Comparison of ENCODE assay signal across 10 cellular contexts in the genomic region with DNA sequence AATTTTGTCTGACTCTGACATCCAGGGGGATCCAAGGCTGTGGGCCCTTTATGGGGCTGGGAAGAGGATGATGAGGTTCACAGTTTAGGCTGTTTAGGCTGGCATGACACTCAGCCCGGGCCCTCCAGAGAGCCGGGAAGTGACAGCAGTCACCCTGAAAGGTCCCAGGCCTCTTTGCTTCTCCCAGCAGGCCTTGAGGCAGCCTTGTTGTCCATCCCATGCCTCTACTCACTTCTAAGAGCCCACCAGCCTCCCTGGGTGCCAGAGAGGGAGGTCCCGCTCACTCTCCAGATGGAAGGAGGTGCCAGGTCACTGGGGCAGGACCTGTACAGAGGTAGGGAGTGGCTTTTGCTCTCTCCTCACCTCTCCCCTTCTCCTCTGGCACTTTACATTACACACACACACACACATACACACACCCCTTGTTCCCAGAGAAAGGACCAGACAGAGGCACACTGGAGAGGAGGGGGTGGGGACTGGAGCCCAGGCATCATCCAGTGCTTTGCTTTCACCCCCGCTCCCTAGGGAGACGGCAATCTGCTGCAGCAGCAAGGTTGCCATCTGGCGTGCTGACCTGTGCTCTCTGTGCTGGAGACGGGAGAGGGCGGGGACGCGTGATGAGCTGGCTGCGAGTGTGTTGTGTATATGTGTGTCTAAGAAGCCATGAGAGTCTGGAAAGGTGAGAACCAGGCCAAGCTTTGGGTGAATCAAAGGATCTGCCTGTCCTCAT. TPM values are rescaled to one million over a fixed set of nuclear protein-coding genes. Genes with fewer than 3 reads are reported as not detected.
DNase-seq lines count a peak whose midpoint lies in the region; ATAC-seq, FAIRE-seq and TF ChIP-seq lines count a peak whose summit lies in the region.
"Had no signal": no experiment of that assay in that cellular context is flagged by ENCODE, and none has a peak within 500 bp of the region (broad histone marks: within the 10 kb centered on the region; RNA-seq: fewer than 3 reads in every experiment).

No MANE protein-coding gene starts in this region.

- TF ChIP-seq CTCF in keratinocyte (optimal IDR thresholded peaks at IDR 0.05 in 1 of 3, IDR thresholded peaks at IDR 0.05 in 1 of 3, conservative IDR thresholded peaks at IDR 0.05 in 1 of 3; ENCODE audit: extremely low read depth in 1 of 3, insufficient read depth in 2 of 3, low read length in 3 of 3) (peak in 1 of 3 experiments; percentile 66), GM10248 (IDR thresholded peaks at IDR 0.05; ENCODE audit: control extremely low read depth, extremely low read depth, low read depth, missing control alignments) (no peak)

- peak overlapping the region; percentile 35 for H2AFZ ChIP-seq in keratinocyte (ENCODE audit: control insufficient read depth, low read length)

- CTCF ChIA-PET in GM10248 (lab: Yijun Ruan, JAX), result interaction anchor here (1.2 to 4.1 kb wide), 5 partner anchors 19 to 133 kb away, joined by 6 to 22 read pairs (median 18); no protein-coding TSS in a partner anchor

- DNase-seq in DMS153 treated with DMSO at 0.1 percent for 48 hours (lab: John Stamatoyannopoulos, UW; ENCODE audit: unreplicated experiment) (peak; percentile 98), NCI-H146 treated with DMSO at 0.1 percent for 48 hours (lab: John Stamatoyannopoulos, UW; ENCODE audit: unreplicated experiment) (peak; percentile 67), SHP77 treated with DMSO at 0.1 percent for 48 hours (lab: John Stamatoyannopoulos, UW) (peak; percentile 24), keratinocyte (ENCODE audit: low read depth, low spot score) (no peak), GM10248 (ENCODE audit: extremely low spot score) (no peak)
- no peak for DNase-seq in central memory CD4-positive, alpha-beta T cell
- DNase-seq: OCI-M1 had no signal

- no peak overlapping the region for H3K4me3 ChIP-seq in keratinocyte (ENCODE audit: control insufficient read depth in 2 of 3, extremely low read depth in 1 of 3, insufficient read depth in 2 of 3, low read depth in 1 of 3, low read length in 3 of 3)

- no peak overlapping the region for H3K9ac ChIP-seq in keratinocyte (ENCODE audit: control insufficient read depth, extremely low read depth, insufficient read depth, low read length)

- no peaks in the 10 kb centered on the region for H3K36me3 ChIP-seq in keratinocyte (ENCODE audit: control insufficient read depth in 2 of 2, extremely low read depth in 1 of 2, insufficient read depth in 2 of 2, low read length in 2 of 2)

- POLR2A ChIA-PET in GM10248 (lab: Yijun Ruan, JAX), result no interaction called here

- H3K9me1 ChIP-seq in keratinocyte (ENCODE audit: control insufficient read depth, extremely low read depth, insufficient read depth, low read length), result no peaks in the 10 kb centered on the region

- FAIRE-seq in keratinocyte (lab: Jason Lieb, UNC), result peak; percentile 67
- FAIRE-seq: colon had no signal

- no peaks in the 10 kb centered on the region for H3K4me1 ChIP-seq in keratinocyte (ENCODE audit: control insufficient read depth, extremely low read depth, insufficient read depth, low read length)

- dilution Hi-C loops in keratinocyte (cut with MboI; ENCODE audit: extremely low pct_ligation_motif_present, low sequenced_read_pairs), result no loop called here

- no peaks in the 10 kb centered on the region for H4K20me1 ChIP-seq in keratinocyte (ENCODE audit: control insufficient read depth, extremely low read depth, insufficient read depth, low read length)

- no peak overlapping the region for H3K4me2 ChIP-seq in keratinocyte (ENCODE audit: control insufficient read depth, extremely low read depth, insufficient read depth, low read depth, low read length)

- peaks cover 13% of the 10 kb centered on the region for H3K27me3 ChIP-seq in keratinocyte (ENCODE audit: control insufficient read depth, extremely low read depth, insufficient read depth, low read length)

- no peaks in the 10 kb centered on the region for H3K9me3 ChIP-seq in keratinocyte (ENCODE audit: control insufficient read depth, low read depth, low read length)

- no peaks in the 10 kb centered on the region for H3K79me2 ChIP-seq in keratinocyte (ENCODE audit: control insufficient read depth, insufficient read depth, low read length)

- no peak overlapping the region for H3K27ac ChIP-seq in keratinocyte (ENCODE audit: control insufficient read depth, insufficient read depth, low read length)

- no peak for ATAC-seq in GM18517 (IDR thresholded peaks at IDR 0.05; ENCODE audit: unreplicated experiment)
- ATAC-seq in GM18867 (IDR thresholded peaks at IDR 0.05; ENCODE audit: unreplicated experiment), result no peak

RNA-seq across cellular contexts. Expression of a gene that starts 4.6 kb away (rescaled TPM):
- not detected in 3 replicates for polyA plus RNA-seq in keratinocyte
- 0.50 TPM for polyA plus RNA-seq in keratinocyte (2011; ENCODE audit: low read depth)
- polyA plus RNA-seq in keratinocyte (2011; cell fraction: cytosol; rRNA removed), result not detected in 2 replicates
- polyA plus RNA-seq in keratinocyte (2011; cell fraction: nucleus; rRNA removed), result not detected in 2 replicates
- 0.10 TPM in 1 of 2 replicates, not detected in the other for polyA plus RNA-seq in keratinocyte (2012; ENCODE audit: low replicate concordance)
- not detected in 3 replicates for polyA minus RNA-seq in keratinocyte
- not detected for polyA minus RNA-seq in keratinocyte (2011; cell fraction: cytosol; rRNA and poly(A)+ RNA removed)
- not detected in 2 replicates for polyA minus RNA-seq in keratinocyte (2011; cell fraction: nucleus; rRNA and poly(A)+ RNA removed)

RNA-seq across cellular contexts. Expression of a gene that starts 30.6 kb away (rescaled TPM):
- 2.8 to 5.9 TPM (median 3.9 TPM) in 3 replicates for polyA plus RNA-seq in keratinocyte
- 2.9 TPM for polyA plus RNA-seq in keratinocyte (2011; ENCODE audit: low read depth)
- polyA plus RNA-seq in keratinocyte (2011; cell fraction: cytosol; rRNA removed), result 3.0 TPM in 2 replicates
- polyA plus RNA-seq in keratinocyte (2011; cell fraction: nucleus; rRNA removed), result 7.9 and 8.2 TPM in 2 replicates
- 5.4 and 7.6 TPM in 2 replicates for polyA plus RNA-seq in keratinocyte (2012; ENCODE audit: low replicate concordance)
- polyA minus RNA-seq in keratinocyte, result 4.1 to 8.7 TPM (median 4.3 TPM) in 3 replicates
- 5.8 TPM for polyA minus RNA-seq in keratinocyte (2011; cell fraction: cytosol; rRNA and poly(A)+ RNA removed)
- polyA minus RNA-seq in keratinocyte (2011; cell fraction: nucleus; rRNA and poly(A)+ RNA removed), result 9.7 and 12.9 TPM in 2 replicates

Comparison
In these comparisons a context has a peak if more than half of its experiments do, and no peak if none do; other contexts are left out.
1. DNase-seq: peak in DMS153 treated with DMSO at 0.1 percent for 48 hours (single experiment), NCI-H146 treated with DMSO at 0.1 percent for 48 hours (single experiment) and SHP77 treated with DMSO at 0.1 percent for 48 hours (single experiment); none in keratinocyte (single experiment), GM10248 (single experiment) and central memory CD4-positive, alpha-beta T cell (single experiment).